ENCODE assay signal across 18 cellular contexts in the genomic region with DNA sequence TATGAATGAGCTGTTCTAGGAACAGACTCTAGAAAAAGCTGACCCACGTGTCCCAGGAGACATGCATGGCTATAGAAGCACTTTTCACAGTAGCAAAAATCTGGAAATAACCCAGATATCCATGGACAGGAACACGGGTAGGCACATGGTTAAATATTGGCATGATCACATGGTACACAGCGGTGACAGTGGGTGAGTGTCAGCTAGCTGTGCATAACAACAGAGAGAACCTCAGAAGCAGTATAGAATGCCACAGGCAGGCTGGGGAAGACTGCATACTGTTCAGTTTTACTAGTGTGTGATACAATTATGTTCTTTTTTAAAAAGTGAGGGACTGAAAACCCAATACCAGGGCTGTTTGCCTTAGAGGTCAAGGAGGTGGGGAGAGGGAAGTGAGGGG. TPM values are rescaled to one million over a fixed set of nuclear protein-coding genes. Genes with fewer than 3 reads are reported as not detected.
DNase-seq lines count a peak whose midpoint lies in the region; ATAC-seq, FAIRE-seq and TF ChIP-seq lines count a peak whose summit lies in the region.
"Had no signal": no experiment of that assay in that cellular context is flagged by ENCODE, and none has a peak within 500 bp of the region (broad histone marks: within the 10 kb centered on the region; RNA-seq: fewer than 3 reads in every experiment).

No MANE protein-coding gene starts in this region.

- H3K4me3 ChIP-seq in esophagus muscularis mucosa: no peak overlapping the region
- H3K4me3 ChIP-seq: BLaER1 treated with 17β-estradiol and CSF1 and Interleukin-3, amounts not matched to agents 10 nM and 100 nM; SJSA1 had no signal

- no peaks in the 10 kb centered on the region for H3K9me3 Mint-ChIP-seq in activated B cell treated with CpG ODN at 0.5 μM for 24 hours
- H3K9me3 Mint-ChIP-seq in nephron progenitor cell: no peaks in the 10 kb centered on the region
- no peaks in the 10 kb centered on the region for H3K9me3 Mint-ChIP-seq in type B pancreatic cell
- H3K9me3 Mint-ChIP-seq: activated CD4-positive, alpha-beta T cell treated with anti-CD3 and anti-CD28 coated beads, Interleukin-2, amount 10 ng/mL, durations not matched to agents 24 days and 14 days; activated naive CD4-positive, alpha-beta T cell treated with anti-CD3 and anti-CD28 coated beads, Interleukin-2, amount 50 U/mL, for 24 hours; stimulated activated naive CD8-positive, alpha-beta T cell treated with anti-CD3 and anti-CD28 coated beads, Interleukin-15, amount 100 ng/mL, for 72 hours had no signal

- H3K36me3 ChIP-seq in esophagus muscularis mucosa: no peaks in the 10 kb centered on the region
- H3K36me3 ChIP-seq: BLaER1 treated with 17β-estradiol and CSF1 and Interleukin-3, amounts not matched to agents 10 nM and 100 nM; SJSA1 had no signal

- intact Hi-C loops in activated B cell treated with CpG ODN at 0.5 μM for 24 hours (cut with micrococcal nuclease): no loop called here
- intact Hi-C loops in esophagus muscularis mucosa (cut with DNase I): no loop called here

- CTCF ChIA-PET in activated B cell treated with CpG ODN at 0.5 μM for 24 hours (lab: Charles Lee): no interaction called here

- FAIRE-seq in urothelium cell line (lab: Jason Lieb, UNC): no peak

- ATAC-seq in activated B cell treated with CpG ODN at 0.5 μM for 24 hours (ENCODE audit: low read depth): no peak
- ATAC-seq in HG03378 (IDR thresholded peaks at IDR 0.05; ENCODE audit: unreplicated experiment): no peak
- no peak for ATAC-seq in omental fat pad (ENCODE audit: low FRiP score)
- ATAC-seq: stimulated activated naive CD8-positive, alpha-beta T cell treated with anti-CD3 and anti-CD28 coated beads, Interleukin-15, amount 100 ng/mL, for 72 hours had no signal

- H3K4me3 Mint-ChIP-seq in activated B cell treated with CpG ODN at 0.5 μM for 24 hours (no peak overlapping the region), nephron progenitor cell (no peak overlapping the region), type B pancreatic cell (no peak overlapping the region)
- H3K4me3 Mint-ChIP-seq: activated CD4-positive, alpha-beta T cell treated with anti-CD3 and anti-CD28 coated beads, Interleukin-2, amount 10 ng/mL, durations not matched to agents 24 days and 14 days; activated naive CD4-positive, alpha-beta T cell treated with anti-CD3 and anti-CD28 coated beads, Interleukin-2, amount 50 U/mL, for 24 hours; stimulated activated naive CD8-positive, alpha-beta T cell treated with anti-CD3 and anti-CD28 coated beads, Interleukin-15, amount 100 ng/mL, for 72 hours had no signal

- TF ChIP-seq CTCF in activated B cell treated with CpG ODN at 0.5 μM for 24 hours (IDR thresholded peaks at IDR 0.05) (no peak), esophagus muscularis mucosa (IDR thresholded peaks at IDR 0.05) (no peak), nephron progenitor cell (IDR thresholded peaks at IDR 0.05) (no peak), type B pancreatic cell (conservative IDR thresholded peaks at IDR 0.05) (no peak), omental fat pad (IDR thresholded peaks at IDR 0.05) (no peak)

- peak overlapping the region; percentile 53 for H3K27ac Mint-ChIP-seq in activated B cell treated with CpG ODN at 0.5 μM for 24 hours
- H3K27ac Mint-ChIP-seq in nephron progenitor cell: peak overlapping the region; percentile 92
- H3K27ac Mint-ChIP-seq in type B pancreatic cell: peak overlapping the region; percentile 35
- H3K27ac Mint-ChIP-seq: activated CD4-positive, alpha-beta T cell treated with anti-CD3 and anti-CD28 coated beads, Interleukin-2, amount 10 ng/mL, durations not matched to agents 24 days and 14 days; activated naive CD4-positive, alpha-beta T cell treated with anti-CD3 and anti-CD28 coated beads, Interleukin-2, amount 50 U/mL, for 24 hours had no signal

- H3K9me3 ChIP-seq in esophagus muscularis mucosa: no peaks in the 10 kb centered on the region
- H3K9me3 ChIP-seq: BLaER1 treated with 17β-estradiol and CSF1 and Interleukin-3, amounts not matched to agents 10 nM and 100 nM; SJSA1 had no signal

- DNase-seq in activated B cell treated with CpG ODN at 0.5 μM for 24 hours: no peak
- DNase-seq in esophagus muscularis mucosa (ENCODE audit: extremely low spot score): no peak
- DNase-seq in nephron progenitor cell: no peak
- DNase-seq in type B pancreatic cell (ENCODE audit: extremely low spot score, unreplicated experiment): no peak
- DNase-seq in urothelium cell line (ENCODE audit: low spot score): no peak
- no peak for DNase-seq in omental fat pad (ENCODE audit: low spot score)
- DNase-seq: activated CD4-positive, alpha-beta T cell treated with anti-CD3 and anti-CD28 coated beads, Interleukin-2, amount 10 ng/mL, durations not matched to agents 24 days and 14 days; brain microvascular endothelial cell; DND-41; effector memory CD4-positive, alpha-beta T cell; foreskin fibroblast; midbrain; occipital lobe; stimulated activated naive CD8-positive, alpha-beta T cell treated with anti-CD3 and anti-CD28 coated beads, Interleukin-15, amount 100 ng/mL, for 72 hours had no signal

- H3K36me3 Mint-ChIP-seq in activated B cell treated with CpG ODN at 0.5 μM for 24 hours (ENCODE audit: low read depth) (peaks cover under 1% of the 10 kb centered on the region), nephron progenitor cell (ENCODE audit: low read depth) (peaks cover under 1% of the 10 kb centered on the region), type B pancreatic cell (no peaks in the 10 kb centered on the region)

- H3K27me3 ChIP-seq in esophagus muscularis mucosa: no peaks in the 10 kb centered on the region
- H3K27me3 ChIP-seq: brain microvascular endothelial cell, SJSA1 had no signal

- no peak for TF ChIP-seq EP300 in esophagus muscularis mucosa (IDR thresholded peaks at IDR 0.05)

- H3K4me1 ChIP-seq in esophagus muscularis mucosa: peaks cover 83 to 91% (median 86%) of the 10 kb centered on the region in 4 donors

- H3K4me1 Mint-ChIP-seq in activated B cell treated with CpG ODN at 0.5 μM for 24 hours (peaks cover 42% of the 10 kb centered on the region), nephron progenitor cell (peaks cover 72% of the 10 kb centered on the region), type B pancreatic cell (ENCODE audit: unreplicated experiment) (peaks cover 45% of the 10 kb centered on the region)

- TF ChIP-seq POLR2A in esophagus muscularis mucosa (IDR thresholded peaks at IDR 0.05; ENCODE audit: low read depth): no peak

- POLR2A ChIA-PET in activated B cell treated with CpG ODN at 0.5 μM for 24 hours (lab: Charles Lee): no interaction called here

- 41% methylated on average over 3 of the region's 3 CpGs for WGBS in esophagus muscularis mucosa

- H3K27me3 Mint-ChIP-seq in activated B cell treated with CpG ODN at 0.5 μM for 24 hours: no peaks in the 10 kb centered on the region
- no peaks in the 10 kb centered on the region for H3K27me3 Mint-ChIP-seq in nephron progenitor cell (ENCODE audit: low read depth, poor library complexity)
- H3K27me3 Mint-ChIP-seq in type B pancreatic cell: no peaks in the 10 kb centered on the region
- H3K27me3 Mint-ChIP-seq: activated naive CD4-positive, alpha-beta T cell treated with anti-CD3 and anti-CD28 coated beads, Interleukin-2, amount 50 U/mL, for 24 hours had no signal

- H3K27ac ChIP-seq in esophagus muscularis mucosa (replicated peaks in 1 of 4): peak overlapping the region; percentile 2 to 43 (median 38)
- H3K27ac ChIP-seq: BLaER1 treated with 17β-estradiol and CSF1 and Interleukin-3, amounts not matched to agents 10 nM and 100 nM; brain microvascular endothelial cell; SJSA1 had no signal

RNA-seq across cellular contexts. Expression of gene EPN2, which starts 31.4 kb away (rescaled TPM):
- total RNA-seq in activated B cell treated with CpG ODN at 0.5 μM for 24 hours (11.6 and 16.6 TPM in 2 replicates), esophagus muscularis mucosa (10 to 100 TPM; 26.5 to 49.2 (median 38.9) TPM), type B pancreatic cell (ENCODE audit: low replicate concordance) (53.9 and 56.7 TPM in 2 replicates), omental fat pad (10 to 100 TPM; 26.0 to 45.9 (median 34.6) TPM)

Comparison
In these comparisons a context has a peak if more than half of its experiments do, and no peak if none do; other contexts are left out.
1. H3K27ac Mint-ChIP-seq: peak in every context shown above with its lines; median percentile 92 in nephron progenitor cell; 53 in activated B cell treated with CpG ODN at 0.5 μM for 24 hours; 35 in type B pancreatic cell.